In the genomic region with DNA sequence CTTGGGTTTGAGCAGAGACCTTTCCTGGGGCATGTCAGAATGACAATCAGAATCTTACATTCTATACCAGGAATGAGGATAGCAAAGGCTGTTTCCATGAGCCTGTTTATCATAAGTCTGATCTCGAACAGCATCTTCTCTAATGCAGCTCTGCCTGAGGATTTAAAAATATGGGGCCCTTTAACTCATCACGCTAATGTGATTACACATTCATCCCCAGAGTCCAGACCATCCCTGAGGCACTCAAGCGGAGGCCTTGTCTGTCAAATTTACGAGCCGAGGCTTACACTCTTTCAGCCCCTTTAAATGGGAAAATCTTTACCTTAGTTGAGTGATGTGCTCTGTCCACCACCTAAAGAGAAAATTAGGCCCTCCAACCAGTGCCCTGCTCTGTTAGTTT, we compare ENCODE assay signal across 21 cellular contexts. TPM values are rescaled to one million over a fixed set of nuclear protein-coding genes. Genes with fewer than 3 reads are reported as not detected.
DNase-seq lines count a peak whose midpoint lies in the region; ATAC-seq and TF ChIP-seq lines count a peak whose summit lies in the region.
"Had no signal": no experiment of that assay in that cellular context is flagged by ENCODE, and none has a peak within 500 bp of the region (broad histone marks: within the 10 kb centered on the region; RNA-seq: fewer than 3 reads in every experiment).

No MANE protein-coding gene starts in this region.

- no peaks in the 10 kb centered on the region for H3K9me2 ChIP-seq in OCI-LY1 (ENCODE audit: low read depth, low read length)

- H3K9me3 ChIP-seq in HEK293 (ENCODE audit: control insufficient read depth, insufficient read depth, low read depth, low read length) (no peaks in the 10 kb centered on the region), OCI-LY1 (ENCODE audit: low read length) (no peaks in the 10 kb centered on the region), smooth muscle cell (replicated peaks; ENCODE audit: low read depth) (no peaks in the 10 kb centered on the region)
- H3K9me3 ChIP-seq: left ventricle myocardium inferior, SJCRH30, thyroid gland had no signal

- CTCF ChIA-PET in HEK293 (lab: Yijun Ruan, JAX), result interaction anchor here (0.8 to 1.1 kb wide), 2 partner anchors 13 to 115 kb away, joined by 3 read pairs; no protein-coding TSS in a partner anchor

- no peak overlapping the region for H2AFZ ChIP-seq in OCI-LY1 (ENCODE audit: low read length)
- H2AFZ ChIP-seq in smooth muscle cell (ENCODE audit: low read depth), result no peak overlapping the region

- ATAC-seq in GM18909 (IDR thresholded peaks at IDR 0.05; ENCODE audit: poor library complexity, unreplicated experiment), result no peak
- no peak for ATAC-seq in GM21717 (IDR thresholded peaks at IDR 0.05; ENCODE audit: unreplicated experiment)
- ATAC-seq: T-helper 17 cell had no signal

- H3K27ac ChIP-seq in HEK293 (ENCODE audit: extremely low read depth, low read depth, low read length) (no peak overlapping the region), OCI-LY1 (ENCODE audit: low read depth, low read length, poor library complexity, severe bottlenecking) (peak overlapping the region; percentile 98), smooth muscle cell (ENCODE audit: low read depth) (no peak overlapping the region), caudate nucleus (ENCODE audit: low read depth, low read length) (no peak overlapping the region)
- H3K27ac ChIP-seq: left ventricle myocardium inferior, SJCRH30, thyroid gland had no signal

- POLR2A ChIA-PET in HEK293 (lab: Yijun Ruan, JAX), result no interaction called here

- 15% methylated on average over 5 of the region's 5 CpGs for WGBS in smooth muscle cell (ENCODE audit: low lambda C conversion rate)

- H3K36me3 ChIP-seq in HEK293 (ENCODE audit: control insufficient read depth in 2 of 2, insufficient read depth in 1 of 2, low read length in 2 of 2), result no peaks in the 10 kb centered on the region
- H3K36me3 ChIP-seq in OCI-LY1 (ENCODE audit: insufficient read depth, low read length), result no peaks in the 10 kb centered on the region
- no peaks in the 10 kb centered on the region for H3K36me3 ChIP-seq in smooth muscle cell (ENCODE audit: low read depth)
- H3K36me3 ChIP-seq: left ventricle myocardium inferior, SJCRH30, thyroid gland had no signal

- DNase-seq in islet precursor cell (peak; percentile 78), smooth muscle cell (lab: John Stamatoyannopoulos, UW; ENCODE audit: unreplicated experiment) (no peak), caudate nucleus (lab: John Stamatoyannopoulos, UW) (no peak)
- DNase-seq: activated CD4-positive, alpha-beta T cell treated with anti-CD3 and anti-CD28 coated beads for 48 hours; activated naive CD4-positive, alpha-beta T cell treated with anti-CD3 and anti-CD28 coated beads, Interleukin-2, amount 10 ng/mL, durations not matched to agents 7 days and 5 days; activated T-cell treated with anti-CD3 and anti-CD28 coated beads, Interleukin-2, amount 50 U/mL, for 48 hours; anterior cingulate cortex; DND-41; left ventricle myocardium inferior; NCI-H1105; NCI-H2171 treated with DMSO at 0.1 percent for 48 hours; NCI-H748 treated with DMSO at 0.1 percent for 48 hours; SJCRH30; small intestine; stimulated activated naive CD4-positive, alpha-beta T cell treated with Interleukin-2 at 50 U/mL for 16 hours; T-helper 17 cell; thyroid gland had no signal

- H4K20me1 ChIP-seq in OCI-LY1 (ENCODE audit: insufficient read depth, low read length) (no peaks in the 10 kb centered on the region), smooth muscle cell (ENCODE audit: low read depth) (peaks cover 98% of the 10 kb centered on the region)

- H3F3A ChIP-seq in OCI-LY1 (ENCODE audit: insufficient read depth, low read length) (peaks cover 12% of the 10 kb centered on the region; the same call in 1 of the 2 replicates), smooth muscle cell (ENCODE audit: low read depth) (peaks cover 3% of the 10 kb centered on the region)

- no peak for TF ChIP-seq CTCF in HEK293 (tag by site-specific recombination; IDR thresholded peaks at IDR 0.05)
- no peak for TF ChIP-seq CTCF in OCI-LY1 (IDR thresholded peaks at IDR 0.05; ENCODE audit: low read length)
- TF ChIP-seq CTCF in smooth muscle cell (IDR thresholded peaks at IDR 0.05; ENCODE audit: borderline replicate concordance, insufficient read depth, poor library complexity, severe bottlenecking), result no peak

- H3K4me2 ChIP-seq in OCI-LY1 (ENCODE audit: low read length) (peak overlapping the region; percentile 28; the same call in 1 of the 2 replicates), smooth muscle cell (peak overlapping the region; percentile 49)

- H3K79me2 ChIP-seq in OCI-LY1 (ENCODE audit: insufficient read depth, low read length) (no peaks in the 10 kb centered on the region), smooth muscle cell (ENCODE audit: low read depth) (peaks cover 26% of the 10 kb centered on the region)

- no peaks in the 10 kb centered on the region for H3K27me3 ChIP-seq in OCI-LY1 (ENCODE audit: insufficient read depth, low read length)
- no peaks in the 10 kb centered on the region for H3K27me3 ChIP-seq in smooth muscle cell (ENCODE audit: low read depth)
- H3K27me3 ChIP-seq: SJCRH30, thyroid gland had no signal

- H3K4me3 ChIP-seq in HEK293 (ENCODE audit: low read depth, low read length) (no peak overlapping the region), OCI-LY1 (ENCODE audit: low read depth, low read length, poor library complexity, severe bottlenecking) (no peak overlapping the region), smooth muscle cell (no peak overlapping the region)
- H3K4me3 ChIP-seq: left ventricle myocardium inferior, SJCRH30, thyroid gland had no signal

- H3K4me1 ChIP-seq in HEK293 (ENCODE audit: control insufficient read depth, insufficient read depth, low read length) (peaks cover 12% of the 10 kb centered on the region; the same call in 1 of the 2 replicates), OCI-LY1 (ENCODE audit: insufficient read depth, low read length, severe bottlenecking) (peaks cover 100% of the 10 kb centered on the region), smooth muscle cell (ENCODE audit: low read depth) (peaks cover 27% of the 10 kb centered on the region)
- H3K4me1 ChIP-seq: SJCRH30 had no signal

- H3K9ac ChIP-seq in OCI-LY1 (ENCODE audit: low read length) (peak overlapping the region; percentile 52; the same call in 1 of the 2 replicates), smooth muscle cell (ENCODE audit: low read depth) (no peak overlapping the region)

TF ChIP-seq in HEK293, 187 proteins besides CTCF, POLR2A, EP300 and RAD21:
- TF ChIP-seq TRIM28 (IDR thresholded peaks at IDR 0.05; ENCODE audit: borderline replicate concordance, low read length) (peak; percentile 15; the same call in 1 of the 2 replicates), ZBTB44 (tag by site-specific recombination; IDR thresholded peaks at IDR 0.05) (0 out of 2 replicates have a peak, but pooled peaks have one; percentile 4), ZNF600 (tag by site-specific recombination; IDR thresholded peaks at IDR 0.05) (peak; percentile 29; the same call in 1 of the 2 replicates), ZBTB8A (tag by site-specific recombination; IDR thresholded peaks at IDR 0.05) (0 out of 2 replicates have a peak, but pooled peaks have one; percentile 8), GLIS1 (tag by site-specific recombination; IDR thresholded peaks at IDR 0.05) (peak; percentile 59), OVOL3 (tag by site-specific recombination; IDR thresholded peaks at IDR 0.05) (no peak)
- TF ChIP-seq, protein P1, sequence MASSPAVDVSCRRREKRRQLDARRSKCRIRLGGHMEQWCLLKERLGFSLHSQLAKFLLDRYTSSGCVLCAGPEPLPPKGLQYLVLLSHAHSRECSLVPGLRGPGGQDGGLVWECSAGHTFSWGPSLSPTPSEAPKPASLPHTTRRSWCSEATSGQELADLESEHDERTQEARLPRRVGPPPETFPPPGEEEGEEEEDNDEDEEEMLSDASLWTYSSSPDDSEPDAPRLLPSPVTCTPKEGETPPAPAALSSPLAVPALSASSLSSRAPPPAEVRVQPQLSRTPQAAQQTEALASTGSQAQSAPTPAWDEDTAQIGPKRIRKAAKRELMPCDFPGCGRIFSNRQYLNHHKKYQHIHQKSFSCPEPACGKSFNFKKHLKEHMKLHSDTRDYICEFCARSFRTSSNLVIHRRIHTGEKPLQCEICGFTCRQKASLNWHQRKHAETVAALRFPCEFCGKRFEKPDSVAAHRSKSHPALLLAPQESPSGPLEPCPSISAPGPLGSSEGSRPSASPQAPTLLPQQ (tag by site-specific recombination; IDR thresholded peaks at IDR 0.05), result 0 out of 2 replicates have a peak, but pooled peaks have one; percentile 20
- TF ChIP-seq, protein P2, sequence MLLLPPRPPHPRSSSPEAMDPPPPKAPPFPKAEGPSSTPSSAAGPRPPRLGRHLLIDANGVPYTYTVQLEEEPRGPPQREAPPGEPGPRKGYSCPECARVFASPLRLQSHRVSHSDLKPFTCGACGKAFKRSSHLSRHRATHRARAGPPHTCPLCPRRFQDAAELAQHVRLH (tag by site-specific recombination; IDR thresholded peaks at IDR 0.05), result no peak
TF ChIP-seq in HEK293: peak in this region for 6.

RNA-seq across cellular contexts. Expression of gene CHST15, which starts 16.2 kb away (rescaled TPM):
- total RNA-seq in smooth muscle cell, result 20.4 and 30.3 TPM in 2 replicates
- 11.4 and 14.1 TPM in 2 replicates for polyA plus RNA-seq in smooth muscle cell
